Comparison of ENCODE assay signal across 17 cellular contexts in the genomic region with DNA sequence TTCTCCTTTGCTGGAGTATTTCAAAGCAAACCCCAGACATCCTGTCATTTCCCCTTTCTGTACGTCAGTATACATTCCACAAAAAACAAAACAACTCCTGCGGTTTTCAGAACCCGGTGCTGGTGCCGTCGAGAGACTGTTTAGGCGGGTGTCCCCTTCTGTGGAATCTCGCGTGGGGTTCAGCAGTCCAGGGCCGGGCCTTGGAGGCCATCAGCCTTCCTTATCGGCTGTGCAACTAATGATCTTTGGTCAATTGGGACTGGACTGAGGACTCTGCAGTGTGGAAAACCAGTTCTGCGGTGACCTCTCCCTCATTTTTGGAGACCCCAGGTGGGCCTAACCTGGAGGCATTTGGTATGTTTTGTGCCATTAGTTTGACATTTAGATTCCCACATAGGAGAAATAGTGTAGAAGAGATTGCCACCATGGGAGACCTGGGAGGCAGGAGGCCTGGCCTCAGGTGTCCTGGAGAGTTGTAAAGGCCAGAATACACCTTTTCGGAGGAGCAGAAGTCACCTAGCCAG.
DNase-seq lines count a peak whose midpoint lies in the region; ATAC-seq and TF ChIP-seq lines count a peak whose summit lies in the region.
"Had no signal": no experiment of that assay in that cellular context is flagged by ENCODE, and none has a peak within 500 bp of the region (broad histone marks: within the 10 kb centered on the region; RNA-seq: fewer than 3 reads in every experiment).

No MANE protein-coding gene starts in this region.

- no peak overlapping the region for H3K27ac ChIP-seq in lung (ENCODE audit: low read depth in 1 of 2, low read length in 1 of 2)
- H3K27ac ChIP-seq: GM23248 had no signal

- H3K9me3 Mint-ChIP-seq in activated naive CD8-positive, alpha-beta T cell (ENCODE audit: low read depth): no peaks in the 10 kb centered on the region
- no peaks in the 10 kb centered on the region for H3K9me3 Mint-ChIP-seq in activated naive CD8-positive, alpha-beta T cell treated with anti-CD3 and anti-CD28 coated beads for 36 hours
- H3K9me3 Mint-ChIP-seq in brain: peaks cover 0 to 3% (median 0%) of the 10 kb centered on the region in 5 experiments
- H3K9me3 Mint-ChIP-seq: CD4-positive, CD25-positive, alpha-beta regulatory T cell had no signal

- H3K4me1 ChIP-seq in lung (ENCODE audit: control insufficient read depth in 2 of 2, insufficient read depth in 2 of 2, low read length in 2 of 2): peaks cover 0 to 3% of the 10 kb centered on the region in 2 donors
- H3K4me1 ChIP-seq: BE2C, HAP-1 had no signal

- H3K36me3 Mint-ChIP-seq in activated naive CD8-positive, alpha-beta T cell: peaks cover 13% of the 10 kb centered on the region
- peaks cover 21% of the 10 kb centered on the region for H3K36me3 Mint-ChIP-seq in activated naive CD8-positive, alpha-beta T cell treated with anti-CD3 and anti-CD28 coated beads for 36 hours
- peaks cover 40% of the 10 kb centered on the region for H3K36me3 Mint-ChIP-seq in brain

- H3K36me3 ChIP-seq in lung (ENCODE audit: control insufficient read depth in 2 of 2, insufficient read depth in 2 of 2, low read length in 2 of 2): no peaks in the 10 kb centered on the region
- H3K36me3 ChIP-seq: HAP-1 had no signal

- H3K27ac Mint-ChIP-seq in activated naive CD8-positive, alpha-beta T cell: peak overlapping the region; percentile 16
- H3K27ac Mint-ChIP-seq in activated naive CD8-positive, alpha-beta T cell treated with anti-CD3 and anti-CD28 coated beads for 36 hours: no peak overlapping the region
- H3K27ac Mint-ChIP-seq in brain: peak overlapping the region in 4 of 5 experiments; percentile 9 to 95 (median 57)

- TF ChIP-seq CTCF in brain (conservative IDR thresholded peaks at IDR 0.05) (no peak), lung (IDR thresholded peaks at IDR 0.05; ENCODE audit: control extremely low read depth, extremely low read depth) (no peak)

- DNase-seq in activated naive CD8-positive, alpha-beta T cell treated with anti-CD3 and anti-CD28 coated beads for 36 hours: no peak
- DNase-seq in lung (ENCODE audit: low spot score) (peak; percentile 18), hypothalamus (lab: John Stamatoyannopoulos, UW) (no peak), epidermal melanocyte (ENCODE audit: insufficient read length, low spot score) (no peak)
- DNase-seq in stimulated activated CD4-positive, alpha-beta T cell treated with anti-CD3 and anti-CD28 coated beads, Interleukin-4, amount 100 ng/mL, for 1 hour: no peak
- DNase-seq: BE2C, NCI-H1417, NCI-H187, NCI-H2107, NCI-H510A treated with DMSO at 0.1 percent for 48 hours, NCI-H774 had no signal

- WGBS in lung, 2 donors: 69 to 81% methylated on average over 12 of the region's 12 CpGs

- H3K4me3 ChIP-seq in lung: no peak overlapping the region
- H3K4me3 ChIP-seq: GM12878, GM23248, HAP-1 had no signal

- ATAC-seq in lung (ENCODE audit: insufficient read depth, low FRiP score): no peak
- ATAC-seq: GM12878 had no signal

- H3K4me1 Mint-ChIP-seq in activated naive CD8-positive, alpha-beta T cell (ENCODE audit: low read depth): peaks cover 29% of the 10 kb centered on the region
- peaks cover 35% of the 10 kb centered on the region for H3K4me1 Mint-ChIP-seq in activated naive CD8-positive, alpha-beta T cell treated with anti-CD3 and anti-CD28 coated beads for 36 hours
- H3K4me1 Mint-ChIP-seq in brain: peaks cover 44% of the 10 kb centered on the region

- H3K9me3 ChIP-seq in lung (ENCODE audit: control insufficient read depth in 2 of 2, insufficient read depth in 1 of 2, low read length in 1 of 2): no peaks in the 10 kb centered on the region
- H3K9me3 ChIP-seq: BE2C, HAP-1 had no signal

- H3K27me3 Mint-ChIP-seq in activated naive CD8-positive, alpha-beta T cell: no peaks in the 10 kb centered on the region
- H3K27me3 Mint-ChIP-seq in activated naive CD8-positive, alpha-beta T cell treated with anti-CD3 and anti-CD28 coated beads for 36 hours: no peaks in the 10 kb centered on the region
- no peaks in the 10 kb centered on the region for H3K27me3 Mint-ChIP-seq in brain
- H3K27me3 Mint-ChIP-seq: CD4-positive, CD25-positive, alpha-beta regulatory T cell had no signal

- H3K4me3 Mint-ChIP-seq in activated naive CD8-positive, alpha-beta T cell: no peak overlapping the region
- H3K4me3 Mint-ChIP-seq in activated naive CD8-positive, alpha-beta T cell treated with anti-CD3 and anti-CD28 coated beads for 36 hours: no peak overlapping the region
- no peak overlapping the region for H3K4me3 Mint-ChIP-seq in brain
- H3K4me3 Mint-ChIP-seq: CD4-positive, CD25-positive, alpha-beta regulatory T cell had no signal

- H3K27me3 ChIP-seq in lung (ENCODE audit: control insufficient read depth, insufficient read depth): no peaks in the 10 kb centered on the region
- H3K27me3 ChIP-seq: BE2C had no signal
